ENCODE assay signal across 1 cellular context in the genomic region with DNA sequence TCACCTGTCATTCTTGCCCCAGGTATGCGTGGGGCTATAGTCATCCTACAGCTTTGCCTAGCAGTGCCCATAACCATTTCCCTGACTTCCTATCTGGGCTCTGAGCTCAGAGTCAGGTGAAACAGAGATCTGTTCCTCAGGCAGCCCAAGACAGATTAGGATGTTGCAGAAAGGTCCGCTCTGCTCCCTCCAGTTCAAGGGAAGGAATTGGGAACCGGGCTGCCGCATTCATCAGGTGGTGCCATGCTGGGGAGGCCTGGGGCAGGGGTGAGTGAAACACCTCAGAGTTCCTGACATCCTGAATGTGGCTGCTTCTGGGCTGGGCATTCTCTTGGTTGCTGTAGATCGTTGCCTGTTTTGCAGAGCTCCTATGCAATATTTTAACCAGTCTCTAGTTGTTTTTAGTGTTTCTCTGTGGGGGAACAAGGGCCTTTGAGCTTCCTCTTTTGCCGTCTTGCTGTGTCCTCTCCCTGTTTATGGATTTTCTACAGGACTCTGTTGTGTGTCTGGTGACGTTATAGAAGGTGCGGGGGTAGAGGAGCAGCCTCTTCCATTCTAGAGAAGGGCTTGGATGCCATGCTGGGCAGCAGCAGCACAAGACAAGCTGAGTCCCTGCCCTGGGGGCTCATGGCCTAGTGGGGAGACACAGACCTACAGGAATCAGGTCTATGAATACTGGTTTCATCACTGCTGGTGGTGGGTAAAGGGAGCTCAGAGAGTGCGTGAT.
TF ChIP-seq lines count a peak whose summit lies in the region.

No MANE protein-coding gene starts in this region.

TF ChIP-seq in HepG2, 621 proteins besides CTCF, POLR2A, EP300 and RAD21 (continued from another document):
- TF ChIP-seq, protein P1, sequence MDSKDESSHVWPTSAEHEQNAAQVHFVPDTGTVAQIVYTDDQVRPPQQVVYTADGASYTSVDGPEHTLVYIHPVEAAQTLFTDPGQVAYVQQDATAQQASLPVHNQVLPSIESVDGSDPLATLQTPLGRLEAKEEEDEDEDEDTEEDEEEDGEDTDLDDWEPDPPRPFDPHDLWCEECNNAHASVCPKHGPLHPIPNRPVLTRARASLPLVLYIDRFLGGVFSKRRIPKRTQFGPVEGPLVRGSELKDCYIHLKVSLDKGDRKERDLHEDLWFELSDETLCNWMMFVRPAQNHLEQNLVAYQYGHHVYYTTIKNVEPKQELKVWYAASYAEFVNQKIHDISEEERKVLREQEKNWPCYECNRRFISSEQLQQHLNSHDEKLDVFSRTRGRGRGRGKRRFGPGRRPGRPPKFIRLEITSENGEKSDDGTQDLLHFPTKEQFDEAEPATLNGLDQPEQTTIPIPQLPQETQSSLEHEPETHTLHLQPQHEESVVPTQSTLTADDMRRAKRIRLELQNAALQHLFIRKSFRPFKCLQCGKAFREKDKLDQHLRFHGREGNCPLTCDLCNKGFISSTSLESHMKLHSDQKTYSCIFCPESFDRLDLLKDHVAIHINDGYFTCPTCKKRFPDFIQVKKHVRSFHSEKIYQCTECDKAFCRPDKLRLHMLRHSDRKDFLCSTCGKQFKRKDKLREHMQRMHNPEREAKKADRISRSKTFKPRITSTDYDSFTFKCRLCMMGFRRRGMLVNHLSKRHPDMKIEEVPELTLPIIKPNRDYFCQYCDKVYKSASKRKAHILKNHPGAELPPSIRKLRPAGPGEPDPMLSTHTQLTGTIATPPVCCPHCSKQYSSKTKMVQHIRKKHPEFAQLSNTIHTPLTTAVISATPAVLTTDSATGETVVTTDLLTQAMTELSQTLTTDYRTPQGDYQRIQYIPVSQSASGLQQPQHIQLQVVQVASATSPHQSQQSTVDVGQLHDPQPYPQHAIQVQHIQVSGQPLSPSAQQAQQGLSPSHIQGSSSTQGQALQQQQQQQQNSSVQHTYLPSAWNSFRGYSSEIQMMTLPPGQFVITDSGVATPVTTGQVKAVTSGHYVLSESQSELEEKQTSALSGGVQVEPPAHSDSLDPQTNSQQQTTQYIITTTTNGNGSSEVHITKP (CRISPR knock-in tag; IDR thresholded peaks at IDR 0.05; ENCODE audit: low read depth), result no peak
- TF ChIP-seq BRF2 (CRISPR knock-in tag; IDR thresholded peaks at IDR 0.05) (no peak), SRSF9 (IDR thresholded peaks at IDR 0.05; ENCODE audit: borderline replicate concordance, insufficient read depth, low read depth, low read length, poor library complexity, severe bottlenecking) (no peak)
- TF ChIP-seq, protein P2, sequence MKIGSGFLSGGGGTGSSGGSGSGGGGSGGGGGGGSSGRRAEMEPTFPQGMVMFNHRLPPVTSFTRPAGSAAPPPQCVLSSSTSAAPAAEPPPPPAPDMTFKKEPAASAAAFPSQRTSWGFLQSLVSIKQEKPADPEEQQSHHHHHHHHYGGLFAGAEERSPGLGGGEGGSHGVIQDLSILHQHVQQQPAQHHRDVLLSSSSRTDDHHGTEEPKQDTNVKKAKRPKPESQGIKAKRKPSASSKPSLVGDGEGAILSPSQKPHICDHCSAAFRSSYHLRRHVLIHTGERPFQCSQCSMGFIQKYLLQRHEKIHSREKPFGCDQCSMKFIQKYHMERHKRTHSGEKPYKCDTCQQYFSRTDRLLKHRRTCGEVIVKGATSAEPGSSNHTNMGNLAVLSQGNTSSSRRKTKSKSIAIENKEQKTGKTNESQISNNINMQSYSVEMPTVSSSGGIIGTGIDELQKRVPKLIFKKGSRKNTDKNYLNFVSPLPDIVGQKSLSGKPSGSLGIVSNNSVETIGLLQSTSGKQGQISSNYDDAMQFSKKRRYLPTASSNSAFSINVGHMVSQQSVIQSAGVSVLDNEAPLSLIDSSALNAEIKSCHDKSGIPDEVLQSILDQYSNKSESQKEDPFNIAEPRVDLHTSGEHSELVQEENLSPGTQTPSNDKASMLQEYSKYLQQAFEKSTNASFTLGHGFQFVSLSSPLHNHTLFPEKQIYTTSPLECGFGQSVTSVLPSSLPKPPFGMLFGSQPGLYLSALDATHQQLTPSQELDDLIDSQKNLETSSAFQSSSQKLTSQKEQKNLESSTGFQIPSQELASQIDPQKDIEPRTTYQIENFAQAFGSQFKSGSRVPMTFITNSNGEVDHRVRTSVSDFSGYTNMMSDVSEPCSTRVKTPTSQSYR (CRISPR knock-in tag; IDR thresholded peaks at IDR 0.05; ENCODE audit: borderline replicate concordance), result no peak
